Comparison of ENCODE assay signal across 23 cellular contexts in the genomic region with DNA sequence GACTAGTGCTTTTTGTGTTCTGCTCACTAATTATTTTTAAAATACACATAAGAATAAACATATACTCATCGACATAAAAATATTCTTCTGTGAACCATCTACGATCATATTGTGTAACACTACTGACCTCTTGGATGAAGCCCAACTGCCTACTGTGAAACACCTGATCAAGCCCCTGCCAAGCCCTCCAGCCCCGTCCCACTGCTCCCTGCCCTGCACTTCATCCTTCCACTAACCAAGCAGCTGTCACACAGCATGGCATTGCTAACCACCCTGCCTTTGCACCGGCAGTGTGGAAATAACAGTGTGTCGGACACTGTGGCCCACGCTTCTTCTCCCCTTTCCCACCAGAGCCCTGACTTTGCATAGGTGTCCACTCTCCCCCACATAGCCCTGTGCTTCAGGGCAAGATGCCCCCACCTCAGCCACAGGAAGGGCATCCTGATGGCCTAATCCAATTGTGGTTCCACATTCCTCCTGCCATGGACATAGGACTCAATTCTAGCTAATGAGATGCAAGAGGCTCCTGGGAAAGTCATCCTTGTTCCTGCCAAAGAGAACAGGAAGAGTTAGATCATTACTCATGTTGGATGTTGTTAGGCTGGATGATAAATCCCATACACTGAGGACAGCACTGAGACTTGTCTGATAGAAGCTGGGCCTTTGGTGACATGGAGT. TPM values are rescaled to one million over a fixed set of nuclear protein-coding genes. Genes with fewer than 3 reads are reported as not detected.
A peak's percentile ranks its signal among the peaks of the same experiment; 100 is the strongest.
DNase-seq lines count a peak whose midpoint lies in the region; ATAC-seq and FAIRE-seq lines count a peak whose summit lies in the region.
"Had no signal": no experiment of that assay in that cellular context is flagged by ENCODE, and none has a peak within 500 bp of the region (broad histone marks: within the 10 kb centered on the region; RNA-seq: fewer than 3 reads in every experiment).

No MANE protein-coding gene starts in this region.

- 90 to 93% (median 92%) methylated on average over 6 of the region's 6 CpGs for WGBS in small intestine, 3 donors

- no peaks in the 10 kb centered on the region for H3K4me1 ChIP-seq in small intestine (ENCODE audit: control insufficient read depth in 2 of 2, insufficient read depth in 1 of 2, low read depth in 1 of 2, low read length in 1 of 2)
- H3K4me1 ChIP-seq: left ventricle myocardium inferior, uterus had no signal

- ATAC-seq in left lobe of liver = peak; percentile 48

- H3K27ac Mint-ChIP-seq in T-helper 2 cell treated with Interferon-gamma antibody and Interleukin-4, amounts not matched to agents 5 μg/mL and 100 μg/mL, for 36 hours = no peak overlapping the region
- H3K27ac Mint-ChIP-seq: activated naive CD8-positive, alpha-beta T cell treated with anti-CD3 and anti-CD28 coated beads for 36 hours had no signal

- no peaks in the 10 kb centered on the region for H3K9me3 ChIP-seq in small intestine (ENCODE audit: control insufficient read depth, low read depth)
- H3K9me3 ChIP-seq: left ventricle myocardium inferior, uterus had no signal

- peak; percentile 65 for DNase-seq in EH (ENCODE audit: low read depth)
- peak; percentile 83 for DNase-seq in M059J (ENCODE audit: low read depth)
- DNase-seq in astrocyte of the hippocampus (ENCODE audit: low read depth, low spot score) = peak; percentile 50
- DNase-seq in left lobe of liver (ENCODE audit: low spot score) = no peak
- no peak for DNase-seq in small intestine
- DNase-seq in T-helper 2 cell treated with Interferon-gamma antibody and Interleukin-4, amounts not matched to agents 5 μg/mL and 100 μg/mL, for 36 hours (ENCODE audit: low spot score) = no peak
- no peak for DNase-seq in ureter (ENCODE audit: low spot score)
- DNase-seq in NCI-H1417 (lab: John Stamatoyannopoulos, UW) = no peak
- DNase-seq: activated CD4-positive, alpha-beta T cell treated with anti-CD3 and anti-CD28 coated beads, Interleukin-2, amount 50 U/mL, for 48 hours; activated naive CD8-positive, alpha-beta T cell treated with anti-CD3 and anti-CD28 coated beads for 36 hours; activated T-cell treated with anti-CD3 and anti-CD28 coated beads, Interleukin-2, amount 50 U/mL, for 1 hour; brain microvascular endothelial cell; GOT3; KG1; left ventricle myocardium inferior; NCI-H1105 treated with DMSO at 0.1 percent for 48 hours; NCI-H774; RPMI8226; stimulated activated CD4-positive, alpha-beta T cell treated with anti-CD3 and anti-CD28 coated beads, Interleukin-2, amount 100 ng/mL, for 24 hours; SW 1271; uterus had no signal

- peaks cover 13% of the 10 kb centered on the region for H3K36me3 Mint-ChIP-seq in T-helper 2 cell treated with Interferon-gamma antibody and Interleukin-4, amounts not matched to agents 5 μg/mL and 100 μg/mL, for 36 hours (ENCODE audit: low read depth)

- H3K4me3 ChIP-seq in small intestine (ENCODE audit: low read depth in 1 of 2, low read length in 2 of 2) = no peak overlapping the region
- H3K4me3 ChIP-seq: left ventricle myocardium inferior, uterus had no signal

- no peaks in the 10 kb centered on the region for H3K36me3 ChIP-seq in small intestine (ENCODE audit: control insufficient read depth in 2 of 2, insufficient read depth in 2 of 2, low read length in 2 of 2)
- H3K36me3 ChIP-seq: brain microvascular endothelial cell, left ventricle myocardium inferior, uterus had no signal

- no peaks in the 10 kb centered on the region for H3K9me3 Mint-ChIP-seq in T-helper 2 cell treated with Interferon-gamma antibody and Interleukin-4, amounts not matched to agents 5 μg/mL and 100 μg/mL, for 36 hours
- H3K9me3 Mint-ChIP-seq: activated naive CD8-positive, alpha-beta T cell treated with anti-CD3 and anti-CD28 coated beads for 36 hours had no signal

- peaks cover 2% of the 10 kb centered on the region for H3K4me1 Mint-ChIP-seq in T-helper 2 cell treated with Interferon-gamma antibody and Interleukin-4, amounts not matched to agents 5 μg/mL and 100 μg/mL, for 36 hours (ENCODE audit: low read depth)
- H3K4me1 Mint-ChIP-seq: activated naive CD8-positive, alpha-beta T cell treated with anti-CD3 and anti-CD28 coated beads for 36 hours had no signal

- H3K4me3 Mint-ChIP-seq in T-helper 2 cell treated with Interferon-gamma antibody and Interleukin-4, amounts not matched to agents 5 μg/mL and 100 μg/mL, for 36 hours = no peak overlapping the region
- H3K4me3 Mint-ChIP-seq: activated naive CD8-positive, alpha-beta T cell treated with anti-CD3 and anti-CD28 coated beads for 36 hours had no signal

- no peak for FAIRE-seq in small intestine (lab: Jason Lieb, UNC)
- FAIRE-seq: GM12892 had no signal

- H3K27me3 ChIP-seq in small intestine (ENCODE audit: control insufficient read depth in 2 of 2, insufficient read depth in 2 of 2, low read length in 2 of 2) = no peaks in the 10 kb centered on the region
- H3K27me3 ChIP-seq: brain microvascular endothelial cell, uterus had no signal

- H3K27me3 Mint-ChIP-seq in T-helper 2 cell treated with Interferon-gamma antibody and Interleukin-4, amounts not matched to agents 5 μg/mL and 100 μg/mL, for 36 hours (ENCODE audit: low read depth) = no peaks in the 10 kb centered on the region
- H3K27me3 Mint-ChIP-seq: activated naive CD8-positive, alpha-beta T cell treated with anti-CD3 and anti-CD28 coated beads for 36 hours had no signal

- no peak overlapping the region for H3K27ac ChIP-seq in small intestine (ENCODE audit: low read depth in 1 of 2, low read length in 1 of 2)
- H3K27ac ChIP-seq: brain microvascular endothelial cell, left ventricle myocardium inferior, uterus, VCaP had no signal

RNA-seq across cellular contexts. Expression of gene ARID3B, which starts 35.0 kb away (rescaled TPM):
- total RNA-seq in M059J (2014; rRNA removed; shearing (Covaris generic)) = 0.71 and 2.0 TPM in 2 replicates
- total RNA-seq in left lobe of liver = 3.7 TPM
- 1 to 10 TPM; 4.0 to 5.4 (median 5.4) TPM for polyA plus RNA-seq in small intestine
- 5.6 TPM for total RNA-seq in ureter

RNA-seq across cellular contexts. Expression of gene UBL7, which starts 45.0 kb away (rescaled TPM):
- total RNA-seq in M059J (2014; rRNA removed; shearing (Covaris generic)) = 71.6 and 80.9 TPM in 2 replicates
- total RNA-seq in left lobe of liver (15.4 TPM), ureter (26.7 TPM)
- 10 to 100 TPM; 33.3 to 51.7 (median 37.8) TPM for polyA plus RNA-seq in small intestine

Comparison
In these comparisons a context has a peak if more than half of its experiments do, and no peak if none do; other contexts are left out.
1. DNase-seq: peak in EH (single experiment), M059J (single experiment) and astrocyte of the hippocampus (single experiment); none in left lobe of liver (single experiment), small intestine (single experiment), T-helper 2 cell treated with Interferon-gamma antibody and Interleukin-4, amounts not matched to agents 5 μg/mL and 100 μg/mL, for 36 hours (single experiment), ureter (single experiment) and NCI-H1417 (0 of 3).